Comparison of ENCODE assay signal across 33 cellular contexts in the genomic region with DNA sequence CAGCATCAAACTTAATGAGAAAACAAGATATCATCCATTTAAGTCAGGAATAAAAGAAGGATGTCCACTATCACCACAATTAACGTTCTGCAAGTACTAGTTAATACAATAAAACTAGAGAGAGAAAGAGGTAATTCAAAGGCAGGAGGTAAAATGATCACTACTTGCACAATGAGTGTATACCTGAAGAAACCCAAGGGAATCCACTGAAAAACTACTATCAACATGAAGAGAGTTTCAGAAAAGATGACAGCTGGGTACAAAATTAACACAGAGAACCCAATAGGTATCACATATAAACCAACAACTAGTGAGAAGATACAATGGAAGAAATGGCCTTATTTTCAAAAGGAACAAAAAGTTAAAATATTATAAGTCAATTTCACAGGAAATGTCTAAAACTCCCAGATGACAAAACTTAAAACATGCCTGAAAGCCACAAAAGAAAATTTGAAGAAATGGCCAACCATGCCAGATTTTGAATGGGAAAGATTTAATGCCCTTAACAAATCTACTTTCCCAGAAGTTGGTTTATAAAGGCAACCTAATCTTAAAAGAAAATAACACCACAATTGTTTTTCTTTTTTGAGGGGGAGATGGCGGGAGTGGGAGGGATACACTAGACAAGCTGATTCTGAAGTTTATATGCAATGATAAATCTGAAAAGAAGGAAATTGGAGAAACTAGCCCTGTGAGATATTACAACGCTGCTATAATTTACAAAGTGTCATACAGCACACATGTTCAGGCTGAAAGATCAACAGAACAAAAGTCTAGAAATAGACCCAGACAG. TPM values are rescaled to one million over a fixed set of nuclear protein-coding genes. Genes with fewer than 3 reads are reported as not detected.
DNase-seq lines count a peak whose midpoint lies in the region; ATAC-seq and TF ChIP-seq lines count a peak whose summit lies in the region.
"Had no signal": no experiment of that assay in that cellular context is flagged by ENCODE, and none has a peak within 500 bp of the region (broad histone marks: within the 10 kb centered on the region; RNA-seq: fewer than 3 reads in every experiment).

No MANE protein-coding gene starts in this region.

- H3K4me1 Mint-ChIP-seq in stimulated activated naive CD8-positive, alpha-beta T cell treated with anti-CD3 and anti-CD28 coated beads, Interleukin-15, Interleukin-2, amounts not matched to agents 100 ng/mL and 50 ng/mL, for 24 hours (ENCODE audit: low read depth), result peaks cover 67% of the 10 kb centered on the region
- H3K4me1 Mint-ChIP-seq in WTC11 (peaks cover 36% of the 10 kb centered on the region), immature natural killer cell (peaks cover 56 to 78% of the 10 kb centered on the region in 2 donors)

- H3K4me3 ChIP-seq in A673 (ENCODE audit: low read depth, low read length, poor library complexity, severe bottlenecking), result no peak overlapping the region
- H3K4me3 ChIP-seq: left ventricle myocardium inferior, psoas muscle, stomach had no signal

- H3K27ac ChIP-seq in A673 (ENCODE audit: low read depth, low read length, poor library complexity, severe bottlenecking), result no peak overlapping the region
- H3K27ac ChIP-seq: epithelial cell of prostate, left ventricle myocardium inferior, psoas muscle, stomach, VCaP had no signal

- CTCF ChIA-PET in WTC11 (lab: Charles Lee), result no interaction called here
- CTCF ChIA-PET in A673 (lab: Charles Lee), result no interaction called here

- BruUV-seq in A673 (replicated peaks; lab: Mats Ljungman, UMichigan), result no TSS peak

- DNase-seq in stimulated activated naive CD8-positive, alpha-beta T cell treated with anti-CD3 and anti-CD28 coated beads, Interleukin-15, Interleukin-2, amounts not matched to agents 100 U/mL and 50 U/mL, for 24 hours, result no peak
- DNase-seq in WTC11 (ENCODE audit: low spot score) (no peak), immature natural killer cell (no peak), A673 (ENCODE audit: low spot score) (no peak), KG1 (lab: John Stamatoyannopoulos, UW) (no peak)
- DNase-seq: ACHN; activated CD4-positive, alpha-beta T cell treated with anti-CD3 and anti-CD28 coated beads for 48 hours; activated naive CD4-positive, alpha-beta T cell treated with anti-CD3 and anti-CD28 coated beads, Interleukin-2, amount 50 U/mL, for 16 hours; anterior cingulate cortex; BE2C; CD8-positive, alpha-beta memory T cell; glutamatergic neuron; H9; islet precursor cell; Karpas-422; left ventricle myocardium inferior; mesendoderm; NCI-H1417 treated with DMSO at 0.1 percent for 48 hours; NCI-H2081; NCI-H446; NCI-H82; nucleus accumbens; psoas muscle; SHP77 treated with DMSO at 0.1 percent for 48 hours; stimulated activated CD8-positive, alpha-beta memory T cell treated with anti-CD3 and anti-CD28 coated beads, Interleukin-4, amount 100 ng/mL, for 48 hours; stomach had no signal

- TF ChIP-seq CTCF in WTC11 (IDR thresholded peaks at IDR 0.05), result no peak
- TF ChIP-seq CTCF in A673 (conservative IDR thresholded peaks at IDR 0.05; ENCODE audit: low read depth, low read length), result no peak

- H3K9me3 ChIP-seq in A673 (ENCODE audit: low read depth, low read length, poor library complexity, severe bottlenecking), result no peaks in the 10 kb centered on the region
- H3K9me3 ChIP-seq: BE2C, left ventricle myocardium inferior, psoas muscle, stomach had no signal

- peak overlapping the region; percentile 4 for H3K27ac Mint-ChIP-seq in stimulated activated naive CD8-positive, alpha-beta T cell treated with anti-CD3 and anti-CD28 coated beads, Interleukin-15, Interleukin-2, amounts not matched to agents 100 ng/mL and 50 ng/mL, for 24 hours
- H3K27ac Mint-ChIP-seq in WTC11 (peak overlapping the region; percentile 42; the same call in 1 of the 2 replicates), immature natural killer cell (peak overlapping the region in 5 of 6 donors; percentile 21 to 68 (median 48))
- H3K27ac Mint-ChIP-seq: activated T-helper 1 cell treated with anti-CD3 and anti-CD28 coated beads, Interleukin-12 subunit alpha, Interleukin-12 subunit beta, Interleukin-2, Interleukin-4 antibody, amounts not matched to agents 30 ng/mL and 10 ng/mL and 1 ng/mL, durations not matched to agents 14 hours and 24 hours and 36 hours had no signal

- no peaks in the 10 kb centered on the region for H3K27me3 ChIP-seq in A673 (replicated peaks; ENCODE audit: insufficient read depth, low read depth, low read length, poor library complexity)
- H3K27me3 ChIP-seq: BE2C, stomach had no signal

- H3K36me3 Mint-ChIP-seq in stimulated activated naive CD8-positive, alpha-beta T cell treated with anti-CD3 and anti-CD28 coated beads, Interleukin-15, Interleukin-2, amounts not matched to agents 100 ng/mL and 50 ng/mL, for 24 hours (ENCODE audit: low read depth), result peaks cover 19% of the 10 kb centered on the region
- H3K36me3 Mint-ChIP-seq in WTC11, result no peaks in the 10 kb centered on the region
- H3K36me3 Mint-ChIP-seq in immature natural killer cell, result no peaks in the 10 kb centered on the region

- no peak overlapping the region for H3K4me3 Mint-ChIP-seq in stimulated activated naive CD8-positive, alpha-beta T cell treated with anti-CD3 and anti-CD28 coated beads, Interleukin-15, Interleukin-2, amounts not matched to agents 100 ng/mL and 50 ng/mL, for 24 hours
- H3K4me3 Mint-ChIP-seq in WTC11 (no peak overlapping the region), immature natural killer cell (no peak overlapping the region)
- H3K4me3 Mint-ChIP-seq: activated T-helper 1 cell treated with anti-CD3 and anti-CD28 coated beads, Interleukin-12 subunit alpha, Interleukin-12 subunit beta, Interleukin-2, Interleukin-4 antibody, amounts not matched to agents 30 ng/mL and 10 ng/mL and 1 ng/mL, durations not matched to agents 14 hours and 24 hours and 36 hours; CD8-positive, alpha-beta memory T cell; H9 had no signal

- peaks cover 6% of the 10 kb centered on the region for H3K4me1 ChIP-seq in A673 (ENCODE audit: insufficient read depth, low read length, poor library complexity, severe bottlenecking)
- H3K4me1 ChIP-seq: BE2C had no signal

- no peaks in the 10 kb centered on the region for H3K36me3 ChIP-seq in A673 (ENCODE audit: insufficient read depth, low read length, poor library complexity, severe bottlenecking)
- H3K36me3 ChIP-seq: BE2C, left ventricle myocardium inferior, stomach had no signal

- ATAC-seq in stimulated activated naive CD8-positive, alpha-beta T cell treated with anti-CD3 and anti-CD28 coated beads, Interleukin-15, Interleukin-2, amounts not matched to agents 100 U/mL and 50 U/mL, for 24 hours, result no peak
- ATAC-seq in WTC11, result no peak
- ATAC-seq in HG02588 (IDR thresholded peaks at IDR 0.05; ENCODE audit: unreplicated experiment), result no peak
- ATAC-seq: HepG2, psoas muscle, sciatic nerve had no signal

- intact Hi-C loops in A673 (cut with micrococcal nuclease; ENCODE audit: unreplicated experiment), result no loop called here

- POLR2A ChIA-PET in WTC11 (lab: Charles Lee) (interaction anchor here (0.9 kb wide), 1 partner anchor 13 kb away, joined by 3 read pairs; no protein-coding TSS in a partner anchor), A673 (lab: Charles Lee; ENCODE audit: low non-redundant PET) (no interaction called here)

- H3K27me3 Mint-ChIP-seq in stimulated activated naive CD8-positive, alpha-beta T cell treated with anti-CD3 and anti-CD28 coated beads, Interleukin-15, Interleukin-2, amounts not matched to agents 100 ng/mL and 50 ng/mL, for 24 hours, result no peaks in the 10 kb centered on the region
- no peaks in the 10 kb centered on the region for H3K27me3 Mint-ChIP-seq in WTC11 (ENCODE audit: low read depth)
- peaks cover 0 to 2% (median 0%) of the 10 kb centered on the region in 3 donors for H3K27me3 Mint-ChIP-seq in immature natural killer cell (ENCODE audit: low read depth in 3 of 3)
- H3K27me3 Mint-ChIP-seq: CD8-positive, alpha-beta memory T cell had no signal

- H3K9me3 Mint-ChIP-seq in stimulated activated naive CD8-positive, alpha-beta T cell treated with anti-CD3 and anti-CD28 coated beads, Interleukin-15, Interleukin-2, amounts not matched to agents 100 ng/mL and 50 ng/mL, for 24 hours, result no peaks in the 10 kb centered on the region
- H3K9me3 Mint-ChIP-seq in WTC11, result no peaks in the 10 kb centered on the region
- H3K9me3 Mint-ChIP-seq in immature natural killer cell, result no peaks in the 10 kb centered on the region
- H3K9me3 Mint-ChIP-seq: activated T-helper 1 cell treated with anti-CD3 and anti-CD28 coated beads, Interleukin-12 subunit alpha, Interleukin-12 subunit beta, Interleukin-2, Interleukin-4 antibody, amounts not matched to agents 30 ng/mL and 10 ng/mL and 1 ng/mL, durations not matched to agents 14 hours and 24 hours and 36 hours; CD8-positive, alpha-beta memory T cell had no signal

TF ChIP-seq in WTC11, 78 proteins besides CTCF, POLR2A, EP300 and RAD21 (continues in another document):
- no peak for TF ChIP-seq ZNF423 (CRISPR knock-in tag; IDR thresholded peaks at IDR 0.05)
- TF ChIP-seq IRF2 (CRISPR knock-in tag; IDR thresholded peaks at IDR 0.05; ENCODE audit: borderline replicate concordance, low read depth), result no peak
- TF ChIP-seq, protein P1, sequence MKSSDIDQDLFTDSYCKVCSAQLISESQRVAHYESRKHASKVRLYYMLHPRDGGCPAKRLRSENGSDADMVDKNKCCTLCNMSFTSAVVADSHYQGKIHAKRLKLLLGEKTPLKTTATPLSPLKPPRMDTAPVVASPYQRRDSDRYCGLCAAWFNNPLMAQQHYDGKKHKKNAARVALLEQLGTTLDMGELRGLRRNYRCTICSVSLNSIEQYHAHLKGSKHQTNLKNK (CRISPR knock-in tag; IDR thresholded peaks at IDR 0.05), result no peak
- TF ChIP-seq, protein P2, sequence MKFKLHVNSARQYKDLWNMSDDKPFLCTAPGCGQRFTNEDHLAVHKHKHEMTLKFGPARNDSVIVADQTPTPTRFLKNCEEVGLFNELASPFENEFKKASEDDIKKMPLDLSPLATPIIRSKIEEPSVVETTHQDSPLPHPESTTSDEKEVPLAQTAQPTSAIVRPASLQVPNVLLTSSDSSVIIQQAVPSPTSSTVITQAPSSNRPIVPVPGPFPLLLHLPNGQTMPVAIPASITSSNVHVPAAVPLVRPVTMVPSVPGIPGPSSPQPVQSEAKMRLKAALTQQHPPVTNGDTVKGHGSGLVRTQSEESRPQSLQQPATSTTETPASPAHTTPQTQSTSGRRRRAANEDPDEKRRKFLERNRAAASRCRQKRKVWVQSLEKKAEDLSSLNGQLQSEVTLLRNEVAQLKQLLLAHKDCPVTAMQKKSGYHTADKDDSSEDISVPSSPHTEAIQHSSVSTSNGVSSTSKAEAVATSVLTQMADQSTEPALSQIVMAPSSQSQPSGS (CRISPR knock-in tag; IDR thresholded peaks at IDR 0.05; ENCODE audit: borderline replicate concordance, low read depth), result no peak
- no peak for TF ChIP-seq ETV6 (CRISPR knock-in tag; IDR thresholded peaks at IDR 0.05)
- no peak for TF ChIP-seq TP53 (CRISPR knock-in tag; IDR thresholded peaks at IDR 0.05)

RNA-seq across cellular contexts. Expression of a gene that starts 17.8 kb away (rescaled TPM):
- total RNA-seq in WTC11 (2021), result 55.0 to 62.8 TPM (median 56.7 TPM) in 3 replicates
- polyA plus RNA-seq in immature natural killer cell, result 10 to 100 TPM; 67.7 to 95.1 (median 90.8) TPM
- total RNA-seq in A673 (2021), result 45.3 and 50.2 TPM in 2 replicates
